8 cellular contexts compared by ENCODE assay signal in the genomic region with DNA sequence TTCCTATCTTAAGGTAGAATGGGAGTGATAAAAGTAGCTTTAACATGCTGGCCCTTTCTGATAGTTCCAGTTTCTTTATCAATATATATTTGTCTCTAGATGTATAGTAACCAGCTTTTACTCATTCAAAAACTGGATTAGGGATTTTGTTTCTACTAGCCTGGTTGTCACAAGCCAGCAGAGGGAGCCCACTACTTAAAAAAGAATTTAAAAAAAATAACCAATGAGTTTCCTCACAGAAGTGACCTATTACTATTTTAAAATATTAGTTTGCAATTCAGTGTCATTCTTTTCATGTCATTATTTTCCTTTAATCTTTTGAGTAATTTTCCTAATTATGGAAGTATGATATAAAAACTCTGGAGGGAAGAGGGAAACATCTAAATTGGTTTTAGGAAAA.
A peak's percentile ranks its signal among the peaks of the same experiment; 100 is the strongest.
DNase-seq lines count a peak whose midpoint lies in the region; ATAC-seq, FAIRE-seq and TF ChIP-seq lines count a peak whose summit lies in the region.

No MANE protein-coding gene starts in this region.

- intact Hi-C loops in pancreas (cut with DNase I) = no loop called here

- H3K27me3 ChIP-seq in pancreas = no peaks in the 10 kb centered on the region

- H3K27ac ChIP-seq in pancreas = no peak overlapping the region

- DNase-seq in NCI-H2081 (lab: John Stamatoyannopoulos, UW) (peak; percentile 16 to 17), NCI-H2081 treated with DMSO at 0.1 percent for 48 hours (lab: John Stamatoyannopoulos, UW) (no peak), RCC 7860 (ENCODE audit: low spot score) (peak; percentile 35), epithelial cell of esophagus (ENCODE audit: low read depth) (peak; percentile 41), pancreas (peak in 1 of 6 donors; percentile 24)

- no peak overlapping the region for H3K4me3 ChIP-seq in epithelial cell of esophagus (ENCODE audit: low read length)
- H3K4me3 ChIP-seq in pancreas = no peak overlapping the region

- ATAC-seq in HG02973 (IDR thresholded peaks at IDR 0.05; ENCODE audit: unreplicated experiment) = peak; percentile 54
- ATAC-seq in pancreas = peak in 3 of 4 donors; percentile 48 to 55 (median 53)
- no peak for ATAC-seq in GM19463 (IDR thresholded peaks at IDR 0.05; ENCODE audit: unreplicated experiment)
- ATAC-seq in HG03571 (IDR thresholded peaks at IDR 0.05; ENCODE audit: unreplicated experiment) = no peak

- no peaks in the 10 kb centered on the region for H3K9me3 ChIP-seq in pancreas

- no peaks in the 10 kb centered on the region for H3K4me1 ChIP-seq in pancreas

- TF ChIP-seq CTCF in epithelial cell of esophagus (IDR thresholded peaks at IDR 0.05; ENCODE audit: insufficient read depth, low read depth, low read length, missing control alignments) = peak; percentile 68
- peak in 3 of 4 donors; percentile 35 to 46 (median 36) for TF ChIP-seq CTCF in pancreas (IDR thresholded peaks at IDR 0.05)

- H3K36me3 ChIP-seq in pancreas = peaks cover 0 to 3% (median 0%) of the 10 kb centered on the region in 3 donors

- FAIRE-seq in RCC 7860 (lab: Jason Lieb, UNC) (peak; percentile 80), pancreas (lab: Jason Lieb, UNC) (peak; percentile 79)

Comparison
In these comparisons a context has a peak if more than half of its experiments do, and no peak if none do; other contexts are left out.
1. ATAC-seq: peak in HG02973 (single experiment) and pancreas (3 of 4); none in GM19463 (single experiment) and HG03571 (single experiment).